Comparison of ENCODE assay signal across 11 cellular contexts in genomic region chr7:144291607-144292006, GRCh38. TPM values are rescaled to one million over a fixed set of nuclear protein-coding genes. Genes with fewer than 3 reads are reported as not detected.
DNase-seq lines count a peak whose midpoint lies in the region; TF ChIP-seq lines count a peak whose summit lies in the region.
"Not testable (repeated sequence)": the region's sequence is repeated elsewhere in the genome, so short reads cannot be mapped to it uniquely, and the experiment has no call there.
"Had no signal": no experiment of that assay in that cellular context is flagged by ENCODE, and none has a peak within 500 bp of the region (broad histone marks: within the 10 kb centered on the region; RNA-seq: fewer than 3 reads in every experiment).

No MANE protein-coding gene starts in this region.

- H3K27ac ChIP-seq in hepatocyte; mesenchymal stem cell (ENCODE audit: low read length, poor library complexity, severe bottlenecking): not testable (repeated sequence)

- H3K23ac ChIP-seq in mesenchymal stem cell (ENCODE audit: low read length in 2 of 2): not testable (repeated sequence)

- DNase-seq in H4 (ENCODE audit: low spot score) (peak; percentile 8), choroid plexus epithelial cell (ENCODE audit: low read depth) (peak; percentile 2), hepatocyte (ENCODE audit: low spot score) (peak; percentile 2), mesenchymal stem cell (peak; percentile 3)
- DNase-seq in activated CD4-positive, alpha-beta T cell treated with anti-CD3 and anti-CD28 coated beads, Interleukin-2, amount 10 ng/mL, durations not matched to agents 24 days and 14 days: peak; percentile 56
- DNase-seq in activated naive CD4-positive, alpha-beta T cell treated with anti-CD3 and anti-CD28 coated beads, Interleukin-2, amount 10 ng/mL, durations not matched to agents 7 days and 5 days: peak; percentile 22

- H4K91ac ChIP-seq in mesenchymal stem cell (ENCODE audit: low read length): not testable (repeated sequence)

- H2BK12ac ChIP-seq in mesenchymal stem cell (ENCODE audit: low read length in 2 of 2): not testable (repeated sequence)

- not testable (repeated sequence) for H3K9me3 Mint-ChIP-seq in activated CD4-positive, alpha-beta T cell treated with anti-CD3 and anti-CD28 coated beads, Interleukin-2, amount 10 ng/mL, durations not matched to agents 24 days and 14 days; activated naive CD4-positive, alpha-beta T cell treated with anti-CD3 and anti-CD28 coated beads, Interleukin-2, amount 10 ng/mL, durations not matched to agents 7 days and 5 days

- H2BK120ac ChIP-seq in mesenchymal stem cell (ENCODE audit: low read depth, low read length): not testable (repeated sequence)

- not testable (repeated sequence) for H3K9ac ChIP-seq in mesenchymal stem cell (ENCODE audit: low read length)

- not testable (repeated sequence) for H2BK5ac ChIP-seq in mesenchymal stem cell (ENCODE audit: low read depth, low read length, poor library complexity, severe bottlenecking)

- intact Hi-C loops in activated CD4-positive, alpha-beta T cell treated with anti-CD3 and anti-CD28 coated beads, Interleukin-2, amount 10 ng/mL, durations not matched to agents 24 days and 14 days (cut with micrococcal nuclease): not testable (repeated sequence)

- H4K8ac ChIP-seq in mesenchymal stem cell (ENCODE audit: low read length): not testable (repeated sequence)

- not testable (repeated sequence) for H3K27me3 ChIP-seq in hepatocyte; mesenchymal stem cell (ENCODE audit: control insufficient read depth in 1 of 2, insufficient read depth in 1 of 2, low read length in 2 of 2)

- H3K79me1 ChIP-seq in mesenchymal stem cell (replicated peaks; ENCODE audit: low read length, poor library complexity, severe bottlenecking): not testable (repeated sequence)

- not testable (repeated sequence) for H3K9me3 ChIP-seq in hepatocyte (ENCODE audit: low read depth); mesenchymal stem cell (ENCODE audit: control insufficient read depth, low read length)

- not testable (repeated sequence) for H3K4ac ChIP-seq in mesenchymal stem cell (ENCODE audit: low read depth in 1 of 2, low read length in 2 of 2)

- not testable (repeated sequence) for H3K18ac ChIP-seq in mesenchymal stem cell (ENCODE audit: low read depth in 1 of 2, low read length in 2 of 2)

- H3K79me2 ChIP-seq in hepatocyte: not testable (repeated sequence)

- H2AK5ac ChIP-seq in mesenchymal stem cell (ENCODE audit: low read length, severe bottlenecking): not testable (repeated sequence)

- not testable (repeated sequence) for H3K4me1 Mint-ChIP-seq in activated CD4-positive, alpha-beta T cell treated with anti-CD3 and anti-CD28 coated beads, Interleukin-2, amount 10 ng/mL, durations not matched to agents 24 days and 14 days; activated naive CD4-positive, alpha-beta T cell treated with anti-CD3 and anti-CD28 coated beads, Interleukin-2, amount 10 ng/mL, durations not matched to agents 7 days and 5 days

- H3K4me1 ChIP-seq in hepatocyte (ENCODE audit: insufficient read depth); mesenchymal stem cell (ENCODE audit: control insufficient read depth, insufficient read depth, low read depth, low read length): not testable (repeated sequence)

- CTCF ChIA-PET in activated naive CD4-positive, alpha-beta T cell treated with anti-CD3 and anti-CD28 coated beads, Interleukin-2, amount 10 ng/mL, durations not matched to agents 7 days and 5 days (lab: Charles Lee): not testable (repeated sequence)

- H3K9me2 ChIP-seq in hepatocyte (replicated peaks; ENCODE audit: insufficient read depth): not testable (repeated sequence)

- not testable (repeated sequence) for H3K4me3 ChIP-seq in choroid plexus epithelial cell (ENCODE audit: low read depth, low read length); hepatocyte; mesenchymal stem cell (ENCODE audit: insufficient read depth in 1 of 2, low read depth in 1 of 2, low read length in 2 of 2)

- H2BK15ac ChIP-seq in mesenchymal stem cell (ENCODE audit: low read depth, poor library complexity, severe bottlenecking): not testable (repeated sequence)

- not testable (repeated sequence) for H3K36me3 Mint-ChIP-seq in activated CD4-positive, alpha-beta T cell treated with anti-CD3 and anti-CD28 coated beads, Interleukin-2, amount 10 ng/mL, durations not matched to agents 24 days and 14 days (ENCODE audit: low read depth); activated naive CD4-positive, alpha-beta T cell treated with anti-CD3 and anti-CD28 coated beads, Interleukin-2, amount 10 ng/mL, durations not matched to agents 7 days and 5 days

- H3K4me2 ChIP-seq in hepatocyte; mesenchymal stem cell (ENCODE audit: low read length, poor library complexity, severe bottlenecking): not testable (repeated sequence)

- WGBS in hepatocyte (ENCODE audit: low lambda C conversion rate, missing lambda C conversion rate): 43% methylated on average over 2 of the region's 4 CpGs
- 49% methylated on average over 2 of the region's 4 CpGs for WGBS in mesenchymal stem cell

- H4K20me1 ChIP-seq in hepatocyte (ENCODE audit: insufficient read depth, poor library complexity, severe bottlenecking): not testable (repeated sequence)

- TF ChIP-seq CTCF in choroid plexus epithelial cell (conservative IDR thresholded peaks at IDR 0.05; ENCODE audit: low read depth, low read length); hepatocyte (IDR thresholded peaks at IDR 0.05; ENCODE audit: poor library complexity): not testable (repeated sequence)

- not testable (repeated sequence) for H3K14ac ChIP-seq in mesenchymal stem cell (ENCODE audit: low read length in 2 of 2)

- not testable (repeated sequence) for H3K27ac Mint-ChIP-seq in activated CD4-positive, alpha-beta T cell treated with anti-CD3 and anti-CD28 coated beads, Interleukin-2, amount 10 ng/mL, durations not matched to agents 24 days and 14 days; activated naive CD4-positive, alpha-beta T cell treated with anti-CD3 and anti-CD28 coated beads, Interleukin-2, amount 10 ng/mL, durations not matched to agents 7 days and 5 days

- not testable (repeated sequence) for H3K27me3 Mint-ChIP-seq in activated CD4-positive, alpha-beta T cell treated with anti-CD3 and anti-CD28 coated beads, Interleukin-2, amount 10 ng/mL, durations not matched to agents 24 days and 14 days; activated naive CD4-positive, alpha-beta T cell treated with anti-CD3 and anti-CD28 coated beads, Interleukin-2, amount 10 ng/mL, durations not matched to agents 7 days and 5 days

- H2AFZ ChIP-seq in hepatocyte; mesenchymal stem cell (ENCODE audit: low read depth, low read length): not testable (repeated sequence)

- not testable (repeated sequence) for H3K36me3 ChIP-seq in hepatocyte (replicated peaks; ENCODE audit: insufficient read depth, low read depth); mesenchymal stem cell (ENCODE audit: control insufficient read depth in 1 of 2, insufficient read depth in 2 of 2, low read depth in 1 of 2, low read length in 2 of 2)

- H3K4me3 Mint-ChIP-seq in activated CD4-positive, alpha-beta T cell treated with anti-CD3 and anti-CD28 coated beads, Interleukin-2, amount 10 ng/mL, durations not matched to agents 24 days and 14 days; activated naive CD4-positive, alpha-beta T cell treated with anti-CD3 and anti-CD28 coated beads, Interleukin-2, amount 10 ng/mL, durations not matched to agents 7 days and 5 days: not testable (repeated sequence)

RNA-seq across cellular contexts. Expression of gene OR2A1, which starts 20.6 kb away (rescaled TPM):
- total RNA-seq in H4 (2014; rRNA removed; shearing (Covaris generic)): not detected in 2 replicates
- total RNA-seq in activated CD4-positive, alpha-beta T cell treated with anti-CD3 and anti-CD28 coated beads, Interleukin-2, amount 10 ng/mL, durations not matched to agents 24 days and 14 days: not detected in 2 replicates
- total RNA-seq in hepatocyte: 0.32 TPM in 1 of 2 replicates, not detected in the other
- 0.06 and 0.22 TPM in 2 replicates for polyA plus RNA-seq in hepatocyte
- polyA plus RNA-seq in mesenchymal stem cell (2013, experiment 1 of 2): 0.10 TPM
- polyA plus RNA-seq in mesenchymal stem cell (2013, experiment 2 of 2): 0.04 TPM
- total RNA-seq: CD4-positive, CD25-positive, alpha-beta regulatory T cell; CD8-positive, alpha-beta memory T cell; H7; HFFc6; HT1080 had no signal
- polyA plus RNA-seq: CD8-positive, alpha-beta memory T cell had no signal

RNA-seq across cellular contexts. Expression of gene CTAGE8, which starts 22.5 kb away (rescaled TPM):
- total RNA-seq in H4 (2014; rRNA removed; shearing (Covaris generic)): 0.16 and 0.17 TPM in 2 replicates
- 0.99 and 2.0 TPM in 2 replicates for total RNA-seq in activated CD4-positive, alpha-beta T cell treated with anti-CD3 and anti-CD28 coated beads, Interleukin-2, amount 10 ng/mL, durations not matched to agents 24 days and 14 days
- 2.5 and 5.2 TPM in 2 replicates for total RNA-seq in hepatocyte
- 2.8 and 3.6 TPM in 2 replicates for polyA plus RNA-seq in hepatocyte
- not detected for polyA plus RNA-seq in mesenchymal stem cell (2013, experiment 1 of 2)
- not detected for polyA plus RNA-seq in mesenchymal stem cell (2013, experiment 2 of 2)
- total RNA-seq: CD4-positive, CD25-positive, alpha-beta regulatory T cell; H7; HFFc6; HT1080 had no signal

RNA-seq across cellular contexts. Expression of gene OR2A7, which starts 27.0 kb away (rescaled TPM):
- total RNA-seq in H4 (2014; rRNA removed; shearing (Covaris generic)): not detected in 2 replicates
- total RNA-seq in activated CD4-positive, alpha-beta T cell treated with anti-CD3 and anti-CD28 coated beads, Interleukin-2, amount 10 ng/mL, durations not matched to agents 24 days and 14 days: 2.0 and 2.1 TPM in 2 replicates
- 3.3 and 6.2 TPM in 2 replicates for total RNA-seq in hepatocyte
- polyA plus RNA-seq in hepatocyte: 1.6 and 1.9 TPM in 2 replicates
- 0.15 TPM for polyA plus RNA-seq in mesenchymal stem cell (2013, experiment 1 of 2)
- 0.19 TPM for polyA plus RNA-seq in mesenchymal stem cell (2013, experiment 2 of 2)
- total RNA-seq: HFFc6, HT1080 had no signal

RNA-seq across cellular contexts. Expression of gene OR2A42, which starts 52.2 kb away (rescaled TPM):
- not detected in 2 replicates for total RNA-seq in H4 (2014; rRNA removed; shearing (Covaris generic))
- not detected in 2 replicates for total RNA-seq in activated CD4-positive, alpha-beta T cell treated with anti-CD3 and anti-CD28 coated beads, Interleukin-2, amount 10 ng/mL, durations not matched to agents 24 days and 14 days
- 0.10 TPM in 1 of 2 replicates, not detected in the other for total RNA-seq in hepatocyte
- polyA plus RNA-seq in hepatocyte: 0.46 TPM in 1 of 2 replicates, not detected in the other
- 0.01 TPM for polyA plus RNA-seq in mesenchymal stem cell (2013, experiment 1 of 2)
- polyA plus RNA-seq in mesenchymal stem cell (2013, experiment 2 of 2): 0.04 TPM
- total RNA-seq: CD8-positive, alpha-beta memory T cell; H7; HFFc6; HT1080 had no signal
- polyA plus RNA-seq: CD8-positive, alpha-beta memory T cell had no signal

Comparison
In these comparisons a context has a peak if more than half of its experiments do, and no peak if none do; other contexts are left out.
1. DNase-seq: peak in every context shown above with its lines; median percentile 56 in activated CD4-positive, alpha-beta T cell treated with anti-CD3 and anti-CD28 coated beads, Interleukin-2, amount 10 ng/mL, durations not matched to agents 24 days and 14 days; 22 in activated naive CD4-positive, alpha-beta T cell treated with anti-CD3 and anti-CD28 coated beads, Interleukin-2, amount 10 ng/mL, durations not matched to agents 7 days and 5 days; 8 in H4; 3 in mesenchymal stem cell; 2 in choroid plexus epithelial cell; 2 in hepatocyte.